9 cellular contexts compared by ENCODE assay signal in the genomic region with DNA sequence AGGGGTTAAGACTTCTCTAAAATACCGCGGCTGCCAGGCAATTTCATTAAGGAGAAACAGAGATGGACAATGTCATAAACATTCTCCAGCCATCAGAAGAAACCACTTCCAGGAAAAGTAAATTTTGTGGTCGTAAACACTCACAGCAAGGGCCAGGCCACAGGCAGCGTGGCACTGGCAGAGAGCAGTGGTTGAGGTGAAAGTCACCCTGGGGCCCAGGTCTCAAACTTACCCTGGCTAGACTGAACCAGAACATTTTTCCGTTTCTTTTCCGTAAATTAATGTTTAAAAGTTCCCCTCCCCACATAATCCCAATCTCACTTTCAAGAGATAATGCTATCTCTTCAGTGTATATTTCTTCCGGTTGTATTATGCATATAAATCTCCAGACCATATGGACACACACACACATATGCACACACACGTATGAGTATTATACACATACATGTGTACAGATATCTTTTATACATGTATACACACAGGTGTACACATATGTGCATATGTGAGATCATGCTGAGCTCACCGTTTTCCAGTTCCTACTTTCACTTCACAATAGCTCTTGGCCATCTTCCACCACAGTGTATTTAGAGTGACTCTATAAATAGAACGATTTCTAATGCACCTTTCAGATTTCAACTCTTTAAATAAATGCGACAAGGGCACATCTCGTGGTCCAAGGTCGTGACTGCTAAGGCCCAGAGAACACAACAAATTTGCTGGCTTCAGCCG.
DNase-seq lines count a peak whose midpoint lies in the region; ATAC-seq and TF ChIP-seq lines count a peak whose summit lies in the region.
"Had no signal": no experiment of that assay in that cellular context is flagged by ENCODE, and none has a peak within 500 bp of the region (broad histone marks: within the 10 kb centered on the region; RNA-seq: fewer than 3 reads in every experiment).

No MANE protein-coding gene starts in this region.

- no peaks in the 10 kb centered on the region for H3K36me3 ChIP-seq in aorta (ENCODE audit: control insufficient read depth in 1 of 2, insufficient read depth in 2 of 2, low read length in 1 of 2)

- DNase-seq in immature natural killer cell = peak in 2 of 3 donors; percentile 13 to 18
- DNase-seq in NCI-H1105 (lab: John Stamatoyannopoulos, UW) = no peak
- DNase-seq in aorta = no peak
- DNase-seq in kidney tubule cell (ENCODE audit: low spot score) = no peak
- no peak for DNase-seq in AG08396 (ENCODE audit: low spot score)

- no peaks in the 10 kb centered on the region for H3K9me3 Mint-ChIP-seq in immature natural killer cell
- H3K9me3 Mint-ChIP-seq: central memory CD8-positive, alpha-beta T cell had no signal

- TF ChIP-seq POLR2A in GM18505 (IDR thresholded peaks at IDR 0.05; ENCODE audit: borderline replicate concordance, extremely low read depth, insufficient read depth, insufficient read length) = no peak

- H3K27me3 Mint-ChIP-seq in immature natural killer cell (ENCODE audit: low read depth in 3 of 3) = peaks cover 8 to 10% (median 8%) of the 10 kb centered on the region in 3 donors

- H3K36me3 Mint-ChIP-seq in immature natural killer cell = no peaks in the 10 kb centered on the region

- ATAC-seq in GM18505 (IDR thresholded peaks at IDR 0.05; ENCODE audit: unreplicated experiment) = peak; percentile 63
- ATAC-seq in GM21529 (IDR thresholded peaks at IDR 0.05; ENCODE audit: unreplicated experiment) = peak; percentile 77
- peak; percentile 75 for ATAC-seq in HG03558 (IDR thresholded peaks at IDR 0.05; ENCODE audit: extremely low read depth, unreplicated experiment)
- no peak for ATAC-seq in aorta (ENCODE audit: low FRiP score)

- no peaks in the 10 kb centered on the region for H3K27me3 ChIP-seq in aorta (ENCODE audit: control insufficient read depth in 1 of 2, insufficient read depth in 2 of 2, low read length in 1 of 2)

- H3K9me3 ChIP-seq in aorta (ENCODE audit: control insufficient read depth, low read length) = no peaks in the 10 kb centered on the region

- WGBS in aorta, 2 donors = 65 to 66% methylated on average over 14 of the region's 14 CpGs

- H3K4me3 Mint-ChIP-seq in immature natural killer cell = peak overlapping the region in 3 of 5 donors; percentile 0 to 44 (median 3)
- H3K4me3 Mint-ChIP-seq: central memory CD8-positive, alpha-beta T cell had no signal

- H3K27ac ChIP-seq in aorta (ENCODE audit: low read depth in 1 of 2, low read length in 2 of 2) = no peak overlapping the region

- intact Hi-C loops in aorta (cut with DNase I) = loop anchor here in 1 of 2 donors (5.0 kb wide), 1 partner anchor 229 kb away; no protein-coding TSS in a partner anchor

- H3K4me1 Mint-ChIP-seq in immature natural killer cell = peaks cover 15 to 21% of the 10 kb centered on the region in 2 donors

- no peak overlapping the region for H3K4me3 ChIP-seq in aorta (ENCODE audit: low read length in 2 of 2)

- H3K4me1 ChIP-seq in aorta (ENCODE audit: control insufficient read depth in 1 of 2, insufficient read depth in 2 of 2, low read length in 2 of 2) = no peaks in the 10 kb centered on the region

- H3K27ac Mint-ChIP-seq in immature natural killer cell = peak overlapping the region in 1 of 6 donors; percentile 8

Comparison
In these comparisons a context has a peak if more than half of its experiments do, and no peak if none do; other contexts are left out.
1. DNase-seq: peak in immature natural killer cell (2 of 3); none in NCI-H1105 (single experiment), aorta (0 of 2), kidney tubule cell (single experiment) and AG08396 (single experiment).